In genomic region chr2:7525746-7526145, GRCh38 we compare ENCODE assay signal across 15 cellular contexts.
"Had no signal": no experiment of that assay in that cellular context is flagged by ENCODE, and none has a peak within 500 bp of the region (broad histone marks: within the 10 kb centered on the region; RNA-seq: fewer than 3 reads in every experiment).

No MANE protein-coding gene starts in this region.

- FAIRE-seq: colon, islet of Langerhans, pancreas had no signal

- H3K4me3 ChIP-seq: body of pancreas, lower lobe of right lung, pancreas, thyroid gland had no signal

- H3K27ac ChIP-seq: body of pancreas, lower lobe of right lung, pancreas, thyroid gland had no signal

- H3K27me3 Mint-ChIP-seq: activated naive CD4-positive, alpha-beta T cell treated with anti-CD3 and anti-CD28 coated beads, Interleukin-2, amount 50 U/mL, for 24 hours had no signal

- ATAC-seq: body of pancreas, left colon, lower lobe of right lung, pancreas had no signal

- H3K9me3 ChIP-seq: pancreas, thyroid gland had no signal

- H3K9me3 Mint-ChIP-seq: activated naive CD4-positive, alpha-beta T cell treated with anti-CD3 and anti-CD28 coated beads, Interleukin-2, amount 50 U/mL, for 24 hours had no signal

- H3K4me1 ChIP-seq: body of pancreas, lower lobe of right lung, pancreas, thyroid gland had no signal

- H3K36me3 ChIP-seq: lower lobe of right lung, pancreas, thyroid gland had no signal

- H3K4me3 Mint-ChIP-seq: activated naive CD4-positive, alpha-beta T cell treated with anti-CD3 and anti-CD28 coated beads, Interleukin-2, amount 50 U/mL, for 24 hours had no signal

- DNase-seq: activated CD4-positive, alpha-beta T cell treated with anti-CD3 and anti-CD28 coated beads, Interleukin-2, amount 50 U/mL, for 48 hours; activated CD8-positive, alpha-beta memory T cell treated with anti-CD3 and anti-CD28 coated beads, Interleukin-2, amount 50 U/mL, for 4 hours; amygdala; body of pancreas; erythroblast; left colon; lower lobe of right lung; midbrain; pancreas; stimulated activated CD4-positive, alpha-beta T cell treated with anti-CD3 and anti-CD28 coated beads, Interleukin-1b, Interleukin-23, amount 100 ng/mL, for 48 hours; T-helper 9 cell; thyroid gland had no signal

- H3K27me3 ChIP-seq: body of pancreas, pancreas, thyroid gland had no signal

- H3K27ac Mint-ChIP-seq: activated naive CD4-positive, alpha-beta T cell treated with anti-CD3 and anti-CD28 coated beads, Interleukin-2, amount 50 U/mL, for 24 hours had no signal
